In genomic region chr11:8038811-8039529, GRCh38 we compare ENCODE assay signal across 14 cellular contexts. TPM values are rescaled to one million over a fixed set of nuclear protein-coding genes. Genes with fewer than 3 reads are reported as not detected.
DNase-seq lines count a peak whose midpoint lies in the region; ATAC-seq and TF ChIP-seq lines count a peak whose summit lies in the region.
"Had no signal": no experiment of that assay in that cellular context is flagged by ENCODE, and none has a peak within 500 bp of the region (broad histone marks: within the 10 kb centered on the region; RNA-seq: fewer than 3 reads in every experiment).

No MANE protein-coding gene starts in this region.

- no peaks in the 10 kb centered on the region for H3K27me3 ChIP-seq in colonic mucosa
- H3K27me3 ChIP-seq in neural cell (ENCODE audit: insufficient read depth, low read depth, low read length) = no peaks in the 10 kb centered on the region
- peaks cover 3% of the 10 kb centered on the region for H3K27me3 ChIP-seq in suprapubic skin

- TF ChIP-seq RAD21 in neural cell (conservative IDR thresholded peaks at IDR 0.05) = no peak

- H3K4me3 ChIP-seq in colonic mucosa = no peak overlapping the region
- peak overlapping the region; percentile 60 for H3K4me3 ChIP-seq in neural cell (ENCODE audit: low read length)
- no peak overlapping the region for H3K4me3 ChIP-seq in suprapubic skin
- H3K4me3 ChIP-seq: HAP-1 had no signal

- H3K4me1 ChIP-seq in colonic mucosa = no peaks in the 10 kb centered on the region
- peaks cover 12% of the 10 kb centered on the region for H3K4me1 ChIP-seq in suprapubic skin
- H3K4me1 ChIP-seq: HAP-1 had no signal

- DNase-seq in T-helper 17 cell = no peak
- peak; percentile 7 for DNase-seq in colonic mucosa
- peak; percentile 20 to 56 for DNase-seq in suprapubic skin (ENCODE audit: low spot score in 2 of 2)
- DNase-seq in RKO (ENCODE audit: low spot score) = no peak
- no peak for DNase-seq in SIG-M5 treated with dmso at 0.1 percent for 504 hours (lab: John Stamatoyannopoulos, UW; ENCODE audit: unreplicated experiment)
- DNase-seq in cerebellum (ENCODE audit: low spot score) = no peak
- DNase-seq: DMS 273 treated with DMSO at 0.1 percent for 48 hours, NCI-H1417 treated with DMSO at 0.1 percent for 48 hours, NCI-H2029 treated with DMSO at 0.1 percent for 48 hours, SIG-M5 had no signal

- no peaks in the 10 kb centered on the region for H3K9me2 ChIP-seq in neural cell (ENCODE audit: insufficient read depth, low read length)

- H4K20me1 ChIP-seq in neural cell (ENCODE audit: insufficient read depth) = no peaks in the 10 kb centered on the region

- H3K27me3 Mint-ChIP-seq in T-helper 17 cell = peaks cover 5% of the 10 kb centered on the region

- peak overlapping the region; percentile 72 for H3K4me2 ChIP-seq in neural cell (ENCODE audit: low read length)

- H3K9ac ChIP-seq in colonic mucosa (ENCODE audit: low read depth in 2 of 2, low read length in 2 of 2) = no peak overlapping the region
- H3K9ac ChIP-seq in neural cell (ENCODE audit: low read length) = peak overlapping the region; percentile 69

- H3K36me3 ChIP-seq in colonic mucosa (no peaks in the 10 kb centered on the region), neural cell (ENCODE audit: insufficient read depth, low read length) (no peaks in the 10 kb centered on the region), suprapubic skin (no peaks in the 10 kb centered on the region)
- H3K36me3 ChIP-seq: HAP-1 had no signal

- TF ChIP-seq EP300 in neural cell (conservative IDR thresholded peaks at IDR 0.05; ENCODE audit: poor library complexity, severe bottlenecking) = no peak
- TF ChIP-seq EP300 in suprapubic skin (IDR thresholded peaks at IDR 0.05) = no peak

- peaks cover 6% of the 10 kb centered on the region for H3K4me1 Mint-ChIP-seq in T-helper 17 cell
- H3K4me1 Mint-ChIP-seq: IgD-negative memory B cell had no signal

- no peaks in the 10 kb centered on the region for H3F3A ChIP-seq in neural cell (ENCODE audit: insufficient read depth, low read length, poor library complexity, severe bottlenecking)

- TF ChIP-seq CTCF in colonic mucosa (IDR thresholded peaks at IDR 0.05) = no peak
- TF ChIP-seq CTCF in neural cell (IDR thresholded peaks at IDR 0.05; ENCODE audit: poor library complexity, severe bottlenecking) = no peak
- no peak for TF ChIP-seq CTCF in suprapubic skin (IDR thresholded peaks at IDR 0.05)

- no peak overlapping the region for H3K4me3 Mint-ChIP-seq in T-helper 17 cell
- H3K4me3 Mint-ChIP-seq: IgD-negative memory B cell had no signal

- H3K27ac ChIP-seq in colonic mucosa (no peak overlapping the region), neural cell (ENCODE audit: low read length) (peak overlapping the region; percentile 94), suprapubic skin (no peak overlapping the region)

- no peak for TF ChIP-seq POLR2A in suprapubic skin (IDR thresholded peaks at IDR 0.05)

- H3K9me3 ChIP-seq in T-helper 17 cell (ENCODE audit: control insufficient read depth, low read length, poor library complexity, severe bottlenecking) (no peaks in the 10 kb centered on the region), colonic mucosa (no peaks in the 10 kb centered on the region), neural cell (ENCODE audit: low read length) (no peaks in the 10 kb centered on the region), suprapubic skin (no peaks in the 10 kb centered on the region)
- H3K9me3 ChIP-seq: HAP-1 had no signal

- H2AFZ ChIP-seq in neural cell (ENCODE audit: low read depth, low read length) = peak overlapping the region; percentile 41

- ATAC-seq in T-helper 17 cell = no peak
- ATAC-seq in GM21737 (IDR thresholded peaks at IDR 0.05; ENCODE audit: unreplicated experiment) = no peak

- peaks cover 7% of the 10 kb centered on the region for H3K36me3 Mint-ChIP-seq in T-helper 17 cell (ENCODE audit: low read depth)
- H3K36me3 Mint-ChIP-seq: IgD-negative memory B cell had no signal

- peaks cover 16% of the 10 kb centered on the region for H3K79me2 ChIP-seq in neural cell (replicated peaks; ENCODE audit: insufficient read depth, low read length)

- WGBS in suprapubic skin = 81% methylated on average over 11 of the region's 12 CpGs

- peak overlapping the region; percentile 11 for H3K27ac Mint-ChIP-seq in T-helper 17 cell
- H3K27ac Mint-ChIP-seq: IgD-negative memory B cell had no signal

- intact Hi-C loops in colonic mucosa (cut with DNase I) = no loop called here

TF ChIP-seq in neural cell, 6 proteins besides CTCF, POLR2A, EP300 and RAD21:
- TF ChIP-seq EZH2 (IDR thresholded peaks at IDR 0.05; ENCODE audit: borderline replicate concordance, insufficient read depth, low read length, poor library complexity, severe bottlenecking) (no peak), SMC3 (conservative IDR thresholded peaks at IDR 0.05; ENCODE audit: poor library complexity) (no peak), TAF1 (IDR thresholded peaks at IDR 0.05; ENCODE audit: low read depth) (no peak), REST (IDR thresholded peaks at IDR 0.05; ENCODE audit: borderline replicate concordance) (no peak), POLR2AphosphoS5 (IDR thresholded peaks at IDR 0.05) (no peak), MXI1 (conservative IDR thresholded peaks at IDR 0.05; ENCODE audit: poor library complexity, severe bottlenecking) (no peak)

RNA-seq across cellular contexts. Expression of gene TUB, which starts 42.0 kb away (rescaled TPM):
- total RNA-seq in T-helper 17 cell = under 1 TPM; 0.37 to 0.72 TPM
- total RNA-seq in colonic mucosa = 1 to 10 TPM; 1.2 to 1.4 TPM
- polyA plus RNA-seq in neural cell = 125 and 130 TPM in 2 replicates
- 180 and 187 TPM in 2 replicates for polyA minus RNA-seq in neural cell
- total RNA-seq in suprapubic skin = 1 to 10 TPM; 1.9 to 8.5 (median 3.0) TPM
- total RNA-seq in cerebellum = 76.3 TPM
- polyA plus RNA-seq: IgD-negative memory B cell had no signal

RNA-seq across cellular contexts. Expression of gene EIF3F, which starts 51.8 kb away (rescaled TPM):
- total RNA-seq in T-helper 17 cell = 100 to 1,000 TPM; 376 to 391 TPM
- total RNA-seq in colonic mucosa = 100 to 1,000 TPM; 229 to 242 TPM
- 266 and 270 TPM in 2 replicates for polyA plus RNA-seq in neural cell
- polyA minus RNA-seq in neural cell = 188 and 231 TPM in 2 replicates
- total RNA-seq in suprapubic skin = 100 to 1,000 TPM; 335 to 691 (median 463) TPM
- 164 TPM for total RNA-seq in cerebellum

Comparison
In these comparisons a context has a peak if more than half of its experiments do, and no peak if none do; other contexts are left out.
1. DNase-seq: peak in colonic mucosa (single experiment) and suprapubic skin (2 of 2); none in T-helper 17 cell (0 of 3), RKO (single experiment), SIG-M5 treated with dmso at 0.1 percent for 504 hours (single experiment) and cerebellum (single experiment).